In the genomic region with DNA sequence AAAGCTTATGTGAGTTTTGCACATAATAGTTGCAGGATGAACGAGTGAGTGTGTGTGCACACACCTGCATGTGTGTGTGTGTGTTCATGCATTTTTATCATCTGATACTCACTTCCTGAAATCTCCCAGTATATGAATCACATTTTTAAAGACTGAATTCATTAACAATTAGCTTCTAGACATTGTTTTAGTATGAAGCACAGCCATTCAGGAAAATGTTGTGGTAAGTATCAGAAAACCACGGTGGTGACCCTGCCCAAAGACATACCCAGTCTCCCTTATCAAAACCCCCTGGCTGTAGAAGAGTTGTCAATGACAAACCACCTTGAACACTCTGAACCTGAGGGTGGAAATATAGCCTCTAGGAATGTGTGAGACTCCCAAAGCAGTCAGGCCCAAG, we compare ENCODE assay signal across 21 cellular contexts.
DNase-seq lines count a peak whose midpoint lies in the region; ATAC-seq and TF ChIP-seq lines count a peak whose summit lies in the region.
"Had no signal": no experiment of that assay in that cellular context is flagged by ENCODE, and none has a peak within 500 bp of the region (broad histone marks: within the 10 kb centered on the region; RNA-seq: fewer than 3 reads in every experiment).

No MANE protein-coding gene starts in this region.

- H3K27ac Mint-ChIP-seq in activated CD4-positive, alpha-beta T cell treated with anti-CD3 and anti-CD28 coated beads, Interleukin-2, amount 10 ng/mL, durations not matched to agents 7 days and 5 days = no peak overlapping the region
- H3K27ac Mint-ChIP-seq: activated CD8-positive, alpha-beta memory T cell treated with anti-CD3 and anti-CD28 coated beads, Interleukin-2, amount 10 ng/mL, durations not matched to agents 7 days and 5 days; activated naive CD8-positive, alpha-beta T cell treated with anti-CD3 and anti-CD28 coated beads, Interleukin-2, amount 10 ng/mL, durations not matched to agents 7 days and 5 days; activated T-helper 2 cell treated with anti-CD3 and anti-CD28 coated beads, Interferon-gamma antibody, Interleukin-2, Interleukin-4, amounts not matched to agents 10 μg/mL and 5 μg/mL and 100 μg/mL, durations not matched to agents 14 hours and 24 hours and 36 hours had no signal

- no peaks in the 10 kb centered on the region for H3K4me1 Mint-ChIP-seq in activated CD4-positive, alpha-beta T cell treated with anti-CD3 and anti-CD28 coated beads, Interleukin-2, amount 10 ng/mL, durations not matched to agents 7 days and 5 days
- H3K4me1 Mint-ChIP-seq: activated naive CD8-positive, alpha-beta T cell treated with anti-CD3 and anti-CD28 coated beads, Interleukin-2, amount 10 ng/mL, durations not matched to agents 7 days and 5 days had no signal

- H4K8ac ChIP-seq in trophoblast cell (ENCODE audit: low read depth, low read length) = no peak overlapping the region

- TF ChIP-seq CTCF in AG10803 (conservative IDR thresholded peaks at IDR 0.05; ENCODE audit: low read length) (no peak), kidney epithelial cell (IDR thresholded peaks at IDR 0.05; ENCODE audit: insufficient read depth, low read length, poor library complexity, severe bottlenecking) (no peak)

- H3K4me3 Mint-ChIP-seq in activated CD4-positive, alpha-beta T cell treated with anti-CD3 and anti-CD28 coated beads, Interleukin-2, amount 10 ng/mL, durations not matched to agents 7 days and 5 days = no peak overlapping the region
- H3K4me3 Mint-ChIP-seq: activated CD8-positive, alpha-beta memory T cell treated with anti-CD3 and anti-CD28 coated beads, Interleukin-2, amount 10 ng/mL, durations not matched to agents 7 days and 5 days; activated naive CD8-positive, alpha-beta T cell treated with anti-CD3 and anti-CD28 coated beads, Interleukin-2, amount 10 ng/mL, durations not matched to agents 7 days and 5 days had no signal

- no peaks in the 10 kb centered on the region for H3K4me1 ChIP-seq in trophoblast cell (ENCODE audit: control insufficient read depth in 1 of 2, insufficient read depth in 2 of 2, low read length in 2 of 2)
- H3K4me1 ChIP-seq: right atrium auricular region, testis had no signal

- no peak overlapping the region for H3K14ac ChIP-seq in trophoblast cell (ENCODE audit: low read length)

- H3K79me1 ChIP-seq in trophoblast cell (ENCODE audit: low read length) = no peaks in the 10 kb centered on the region

- POLR2A ChIA-PET in activated CD4-positive, alpha-beta T cell treated with anti-CD3 and anti-CD28 coated beads, Interleukin-2, amount 10 ng/mL, durations not matched to agents 7 days and 5 days (lab: Charles Lee) = no interaction called here

- H3K9ac ChIP-seq in trophoblast cell (ENCODE audit: low read length) = no peak overlapping the region

- no CpG with 5 or more reads among the region's 2 CpGs for WGBS in trophoblast cell (ENCODE audit: extremely low coverage, insufficient coverage, insufficient read length)

- no peak overlapping the region for H4K91ac ChIP-seq in trophoblast cell (ENCODE audit: low read depth, low read length)

- no peak overlapping the region for H3K4ac ChIP-seq in trophoblast cell (ENCODE audit: low read depth, low read length)

- H3K4me3 ChIP-seq in AG10803 (ENCODE audit: low read length) = no peak overlapping the region
- H3K4me3 ChIP-seq in kidney epithelial cell (ENCODE audit: low read depth, low read length) = no peak overlapping the region
- H3K4me3 ChIP-seq in trophoblast cell (ENCODE audit: low read depth, low read length) = no peak overlapping the region
- H3K4me3 ChIP-seq: cardiac muscle cell, dorsolateral prefrontal cortex, right atrium auricular region, testis had no signal

- H3K23ac ChIP-seq in trophoblast cell (ENCODE audit: low read length) = no peak overlapping the region

- H2BK120ac ChIP-seq in trophoblast cell (ENCODE audit: insufficient read depth, low read length, poor library complexity) = no peak overlapping the region

- H3K27me3 ChIP-seq in kidney epithelial cell (ENCODE audit: control insufficient read depth, insufficient read depth, low read length) = no peaks in the 10 kb centered on the region
- no peaks in the 10 kb centered on the region for H3K27me3 ChIP-seq in trophoblast cell (ENCODE audit: insufficient read depth, low read length)
- H3K27me3 ChIP-seq: cardiac muscle cell, right atrium auricular region, testis had no signal

- no peak overlapping the region for H3K27ac ChIP-seq in trophoblast cell (ENCODE audit: low read depth, low read length)
- H3K27ac ChIP-seq: cardiac muscle cell, dorsolateral prefrontal cortex, HL-60, right atrium auricular region, testis had no signal

- no peak overlapping the region for H4K12ac ChIP-seq in trophoblast cell (ENCODE audit: low read depth, low read length)

- no peaks in the 10 kb centered on the region for H3K36me3 ChIP-seq in kidney epithelial cell (ENCODE audit: control insufficient read depth, insufficient read depth, low read length)
- H3K36me3 ChIP-seq in trophoblast cell (ENCODE audit: control insufficient read depth in 1 of 2, insufficient read depth in 2 of 2, low read length in 2 of 2) = no peaks in the 10 kb centered on the region
- H3K36me3 ChIP-seq: cardiac muscle cell, right atrium auricular region had no signal

- H3K18ac ChIP-seq in trophoblast cell (ENCODE audit: low read length) = no peak overlapping the region

- no peaks in the 10 kb centered on the region for H3K36me3 Mint-ChIP-seq in activated CD4-positive, alpha-beta T cell treated with anti-CD3 and anti-CD28 coated beads, Interleukin-2, amount 10 ng/mL, durations not matched to agents 7 days and 5 days (ENCODE audit: low read depth)
- H3K36me3 Mint-ChIP-seq: activated CD8-positive, alpha-beta memory T cell treated with anti-CD3 and anti-CD28 coated beads, Interleukin-2, amount 10 ng/mL, durations not matched to agents 7 days and 5 days; activated naive CD8-positive, alpha-beta T cell treated with anti-CD3 and anti-CD28 coated beads, Interleukin-2, amount 10 ng/mL, durations not matched to agents 7 days and 5 days had no signal

- no peaks in the 10 kb centered on the region for H3K27me3 Mint-ChIP-seq in activated CD4-positive, alpha-beta T cell treated with anti-CD3 and anti-CD28 coated beads, Interleukin-2, amount 10 ng/mL, durations not matched to agents 7 days and 5 days
- H3K27me3 Mint-ChIP-seq: activated CD8-positive, alpha-beta memory T cell treated with anti-CD3 and anti-CD28 coated beads, Interleukin-2, amount 10 ng/mL, durations not matched to agents 7 days and 5 days had no signal

- H3K9me3 ChIP-seq in trophoblast cell (ENCODE audit: insufficient read depth, low read depth, low read length) = peaks cover 4% of the 10 kb centered on the region
- H3K9me3 ChIP-seq: right atrium auricular region, testis had no signal

- H2AK5ac ChIP-seq in trophoblast cell (ENCODE audit: low read length) = no peak overlapping the region

- no peak overlapping the region for H2BK12ac ChIP-seq in trophoblast cell (ENCODE audit: low read length)

- CTCF ChIA-PET in activated CD4-positive, alpha-beta T cell treated with anti-CD3 and anti-CD28 coated beads, Interleukin-2, amount 10 ng/mL, durations not matched to agents 7 days and 5 days (lab: Charles Lee) = no interaction called here

- no peaks in the 10 kb centered on the region for H3K9me3 Mint-ChIP-seq in activated CD4-positive, alpha-beta T cell treated with anti-CD3 and anti-CD28 coated beads, Interleukin-2, amount 10 ng/mL, durations not matched to agents 7 days and 5 days
- H3K9me3 Mint-ChIP-seq: activated naive CD8-positive, alpha-beta T cell treated with anti-CD3 and anti-CD28 coated beads, Interleukin-2, amount 10 ng/mL, durations not matched to agents 7 days and 5 days; activated T-helper 2 cell treated with anti-CD3 and anti-CD28 coated beads, Interferon-gamma antibody, Interleukin-2, Interleukin-4, amounts not matched to agents 10 μg/mL and 5 μg/mL and 100 μg/mL, durations not matched to agents 14 hours and 24 hours and 36 hours had no signal

- DNase-seq in AG10803 (ENCODE audit: low read depth) (peak; percentile 38), HS-5 (ENCODE audit: low read depth) (peak; percentile 74), astrocyte of the hippocampus (ENCODE audit: low read depth, low spot score) (peak; percentile 33), kidney epithelial cell (ENCODE audit: low read depth) (peak; percentile 66), NCI-H524 treated with DMSO at 0.1 percent for 48 hours (lab: John Stamatoyannopoulos, UW) (no peak), trophoblast cell (no peak)
- no peak for DNase-seq in activated CD4-positive, alpha-beta T cell treated with anti-CD3 and anti-CD28 coated beads, Interleukin-2, amount 10 ng/mL, durations not matched to agents 7 days and 5 days
- DNase-seq: activated CD8-positive, alpha-beta memory T cell treated with anti-CD3 and anti-CD28 coated beads, Interleukin-2, amount 10 ng/mL, durations not matched to agents 7 days and 5 days; activated naive CD8-positive, alpha-beta T cell treated with anti-CD3 and anti-CD28 coated beads, Interleukin-2, amount 10 ng/mL, durations not matched to agents 7 days and 5 days; COR-L47; dorsolateral prefrontal cortex; MV-4-11; NCI-H187 treated with DMSO at 0.1 percent for 48 hours; occipital lobe; testis had no signal

- no peak overlapping the region for H2BK5ac ChIP-seq in trophoblast cell (ENCODE audit: low read depth, low read length, poor library complexity)

- no peak overlapping the region for H3K4me2 ChIP-seq in trophoblast cell (ENCODE audit: low read length)

- H3K79me2 ChIP-seq in trophoblast cell (ENCODE audit: control insufficient read depth, insufficient read depth, low read length, poor library complexity) = no peaks in the 10 kb centered on the region

- ATAC-seq in GM21717 (IDR thresholded peaks at IDR 0.05; ENCODE audit: unreplicated experiment) = no peak
- ATAC-seq: activated CD8-positive, alpha-beta memory T cell treated with anti-CD3 and anti-CD28 coated beads, Interleukin-2, amount 10 ng/mL, durations not matched to agents 7 days and 5 days; esophagus mucosa had no signal

- no peak overlapping the region for H2AFZ ChIP-seq in trophoblast cell (ENCODE audit: insufficient read depth, low read length, poor library complexity)

Comparison
In these comparisons a context has a peak if more than half of its experiments do, and no peak if none do; other contexts are left out.
1. DNase-seq: peak in AG10803 (single experiment), HS-5 (single experiment), astrocyte of the hippocampus (single experiment) and kidney epithelial cell (single experiment); none in NCI-H524 treated with DMSO at 0.1 percent for 48 hours (single experiment), trophoblast cell (0 of 2) and activated CD4-positive, alpha-beta T cell treated with anti-CD3 and anti-CD28 coated beads, Interleukin-2, amount 10 ng/mL, durations not matched to agents 7 days and 5 days (single experiment).